Comparison of ENCODE assay signal across 8 cellular contexts in genomic region chr1:27672750-27673112, GRCh38. TPM values are rescaled to one million over a fixed set of nuclear protein-coding genes. Genes with fewer than 3 reads are reported as not detected.
DNase-seq lines count a peak whose midpoint lies in the region; ATAC-seq, FAIRE-seq and TF ChIP-seq lines count a peak whose summit lies in the region.

No MANE protein-coding gene starts in this region.

- no peak for TF ChIP-seq POLR2A in heart left ventricle (IDR thresholded peaks at IDR 0.05)
- TF ChIP-seq POLR2A in vagina (IDR thresholded peaks at IDR 0.05): no peak
- TF ChIP-seq POLR2A in H54 (IDR thresholded peaks at IDR 0.05; ENCODE audit: low read depth, low read length): no peak

- DNase-seq in heart left ventricle (no peak), Right ventricle myocardium superior (no peak), astrocyte of the spinal cord (ENCODE audit: low read depth, low spot score) (peak; percentile 32), lower lobe of right lung (no peak), vagina (ENCODE audit: extremely low spot score in 2 of 2) (no peak), SW 1271 (lab: John Stamatoyannopoulos, UW) (no peak), H54 (ENCODE audit: insufficient read length, low spot score) (no peak)

- H3K27me3 ChIP-seq in heart left ventricle (no peaks in the 10 kb centered on the region), lower lobe of right lung (ENCODE audit: low read depth) (no peaks in the 10 kb centered on the region), vagina (no peaks in the 10 kb centered on the region)

- no peak for FAIRE-seq in H54 (lab: Jason Lieb, UNC)

- H3K4me1 ChIP-seq in heart left ventricle (peaks cover 0 to 49% (median 23%) of the 10 kb centered on the region in 12 donors), lower lobe of right lung (peaks cover 35% of the 10 kb centered on the region), vagina (peaks cover 37% of the 10 kb centered on the region)

- H3K9me3 ChIP-seq in heart left ventricle (no peaks in the 10 kb centered on the region), lower lobe of right lung (no peaks in the 10 kb centered on the region), vagina (no peaks in the 10 kb centered on the region)

- H3K27ac ChIP-seq in heart left ventricle (peak overlapping the region; percentile 43 to 92 (median 86)), lower lobe of right lung (peak overlapping the region; percentile 84), vagina (peak overlapping the region; percentile 93)

- intact Hi-C loops in heart left ventricle (cut with DNase I) (loop anchor here in 8 of 10 donors (1.0 to 10.0 kb wide), 5 partner anchors 50 to 302 kb away; partner anchors contain the start of genes FAM76A (in 7 of the 8) and STX12 (in 1 of the 8)), Right ventricle myocardium superior (cut with DNase I) (loop anchor here (5.0 kb wide), 1 partner anchor 50 kb away; no protein-coding TSS in a partner anchor), lower lobe of right lung (cut with DNase I) (no loop called here), vagina (cut with DNase I) (loop anchor here (5.0 to 10.0 kb wide), 2 partner anchors 52 to 160 kb away; partner anchors contain the start of genes FAM76A and PPP1R8)

- TF ChIP-seq CTCF in heart left ventricle (IDR thresholded peaks at IDR 0.05) (no peak), astrocyte of the spinal cord (IDR thresholded peaks at IDR 0.05; ENCODE audit: low read depth, low read length) (no peak), lower lobe of right lung (IDR thresholded peaks at IDR 0.05) (no peak), vagina (IDR thresholded peaks at IDR 0.05) (no peak)

- peak overlapping the region in 9 of 12 donors; percentile 55 to 94 (median 66) for H3K4me3 ChIP-seq in heart left ventricle
- peak overlapping the region; percentile 49 for H3K4me3 ChIP-seq in astrocyte of the spinal cord (ENCODE audit: low read depth, low read length)
- peak overlapping the region; percentile 67 for H3K4me3 ChIP-seq in lower lobe of right lung
- H3K4me3 ChIP-seq in vagina: peak overlapping the region; percentile 50 to 56

- H3K36me3 ChIP-seq in heart left ventricle: peaks cover 0 to 10% (median 6%) of the 10 kb centered on the region in 9 donors
- H3K36me3 ChIP-seq in lower lobe of right lung: no peaks in the 10 kb centered on the region
- no peaks in the 10 kb centered on the region for H3K36me3 ChIP-seq in vagina

- in situ Hi-C loops in astrocyte of the spinal cord (cut with HindIII; ENCODE audit: low sequenced_read_pairs): no loop called here

- no peak for ATAC-seq in heart left ventricle
- no peak for ATAC-seq in Right ventricle myocardium superior (ENCODE audit: poor library complexity)
- no peak for ATAC-seq in lower lobe of right lung
- ATAC-seq in HG02763 (IDR thresholded peaks at IDR 0.05; ENCODE audit: unreplicated experiment): no peak

RNA-seq across cellular contexts. Expression of gene IFI6, which starts 0.7 kb away (rescaled TPM):
- total RNA-seq in heart left ventricle: 100 to 1,000 TPM in 1 of 9 donors, 10 to 100 TPM in 8; 18.3 to 140 (median 70.2) TPM
- 10 to 100 TPM; 44.5 to 61.9 TPM for polyA plus RNA-seq in heart left ventricle
- total RNA-seq in Right ventricle myocardium superior: 29.2 TPM
- total RNA-seq in lower lobe of right lung: 211 TPM
- total RNA-seq in vagina: 28.2 TPM

RNA-seq across cellular contexts. Expression of gene FGR, which starts 37.7 kb away (rescaled TPM):
- total RNA-seq in heart left ventricle (10 to 100 TPM in 3 of 9 donors, 1 to 10 TPM in 6; 1.1 to 25.9 (median 3.3) TPM), Right ventricle myocardium superior (3.7 TPM), lower lobe of right lung (193 TPM), vagina (18.4 TPM)
- polyA plus RNA-seq in heart left ventricle: 1 to 10 TPM; 2.8 to 7.2 TPM

RNA-seq across cellular contexts. Expression of gene FAM76A, which starts 53.0 kb away (rescaled TPM):
- total RNA-seq in heart left ventricle (10 to 100 TPM in 8 of 9 donors, 1 to 10 TPM in 1; 9.7 to 24.0 (median 13.5) TPM), Right ventricle myocardium superior (9.8 TPM), lower lobe of right lung (18.0 TPM), vagina (16.7 TPM)
- 1 to 10 TPM; 3.7 to 4.4 TPM for polyA plus RNA-seq in heart left ventricle
